In the genomic region with DNA sequence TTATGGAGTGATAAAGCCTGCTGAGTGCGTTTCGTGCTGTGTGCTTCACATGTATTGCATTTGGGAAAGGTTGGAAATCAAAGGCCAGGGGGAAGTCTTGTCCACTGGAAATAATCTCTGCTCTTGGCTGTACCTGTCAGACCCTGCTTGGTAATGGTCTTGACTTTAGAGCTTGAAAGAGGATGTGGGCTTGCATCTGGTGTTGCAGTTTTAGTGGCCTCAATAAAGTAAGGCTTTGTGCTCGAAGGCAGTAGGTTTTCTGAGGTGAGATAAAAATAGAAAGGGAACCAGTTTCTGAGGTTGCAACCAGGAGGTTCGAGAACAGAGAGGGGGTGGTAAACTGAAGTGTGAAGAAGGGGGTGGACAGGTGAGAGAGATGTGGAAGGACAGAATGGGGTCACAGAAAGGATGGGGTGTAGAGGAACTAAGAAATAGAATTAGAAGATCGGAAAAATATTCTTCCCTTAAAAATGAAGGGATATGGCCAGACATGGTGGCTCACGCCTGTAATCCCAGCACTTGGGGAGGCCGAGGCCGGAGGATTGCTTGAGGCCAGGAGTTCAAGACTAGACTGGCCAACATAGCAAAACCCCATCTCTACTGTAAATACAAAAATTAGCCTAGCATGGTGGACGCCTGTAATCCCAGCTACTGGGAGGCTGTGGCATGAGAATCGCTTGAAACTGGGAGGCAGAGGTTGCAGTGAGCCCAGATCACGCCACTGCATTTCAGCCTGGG, we compare ENCODE assay signal across 9 cellular contexts. TPM values are rescaled to one million over a fixed set of nuclear protein-coding genes. Genes with fewer than 3 reads are reported as not detected.
DNase-seq lines count a peak whose midpoint lies in the region; ATAC-seq and TF ChIP-seq lines count a peak whose summit lies in the region.
"Had no signal": no experiment of that assay in that cellular context is flagged by ENCODE, and none has a peak within 500 bp of the region (broad histone marks: within the 10 kb centered on the region; RNA-seq: fewer than 3 reads in every experiment).

No MANE protein-coding gene starts in this region.

- H3K4me1 ChIP-seq in Loucy (ENCODE audit: insufficient read depth, low read length, poor library complexity, severe bottlenecking): peaks cover 57% of the 10 kb centered on the region
- H3K4me1 ChIP-seq in body of pancreas: peaks cover 35% of the 10 kb centered on the region
- peaks cover 35% of the 10 kb centered on the region for H3K4me1 ChIP-seq in muscle layer of colon (ENCODE audit: insufficient read depth, low read length)

- H3K27ac ChIP-seq in body of pancreas (peak overlapping the region; percentile 91 to 96 (median 93)), muscle layer of colon (ENCODE audit: low read depth, low read length) (peak overlapping the region; percentile 100)

- no peak for TF ChIP-seq POLR2A in body of pancreas (IDR thresholded peaks at IDR 0.05)

- peak; percentile 46 for ATAC-seq in GM19395 (IDR thresholded peaks at IDR 0.05; ENCODE audit: unreplicated experiment)
- no peak for ATAC-seq in body of pancreas

- H3K36me3 ChIP-seq in Loucy (ENCODE audit: insufficient read depth, low read length) (no peaks in the 10 kb centered on the region), body of pancreas (replicated peaks in 1 of 2; ENCODE audit: insufficient read depth in 1 of 2, low read depth in 2 of 2) (no peaks in the 10 kb centered on the region), muscle layer of colon (ENCODE audit: insufficient read depth, low read length) (no peaks in the 10 kb centered on the region)

- no peaks in the 10 kb centered on the region for H3K9me2 ChIP-seq in Loucy (replicated peaks; ENCODE audit: low read depth, low read length)

- no peaks in the 10 kb centered on the region for H3K9me3 ChIP-seq in Loucy (ENCODE audit: insufficient read depth, low read depth, low read length)
- H3K9me3 ChIP-seq in body of pancreas: no peaks in the 10 kb centered on the region
- no peaks in the 10 kb centered on the region for H3K9me3 ChIP-seq in muscle layer of colon (ENCODE audit: low read length)

- H3K27me3 ChIP-seq in Loucy (ENCODE audit: insufficient read depth, low read length, poor library complexity, severe bottlenecking) (peaks cover 5% of the 10 kb centered on the region), body of pancreas (no peaks in the 10 kb centered on the region), muscle layer of colon (ENCODE audit: control insufficient read depth in 1 of 2, insufficient read depth in 2 of 2, low read length in 2 of 2) (no peaks in the 10 kb centered on the region)

- H3K9ac ChIP-seq in Loucy (ENCODE audit: low read depth, low read length, poor library complexity, severe bottlenecking) (peak overlapping the region; percentile 100), muscle layer of colon (ENCODE audit: low read length) (peak overlapping the region; percentile 34)

- H3K4me2 ChIP-seq in Loucy (ENCODE audit: low read depth, low read length, poor library complexity, severe bottlenecking): peak overlapping the region; percentile 98

- no peak for TF ChIP-seq CTCF in Loucy (conservative IDR thresholded peaks at IDR 0.05; ENCODE audit: low read length)
- no peak for TF ChIP-seq CTCF in body of pancreas (IDR thresholded peaks at IDR 0.05)

- peaks cover 56% of the 10 kb centered on the region for H4K20me1 ChIP-seq in Loucy (ENCODE audit: insufficient read depth, low read length, poor library complexity, severe bottlenecking)

- intact Hi-C loops in body of pancreas (cut with DNase I): no loop called here

- WGBS in body of pancreas, 2 donors: 65 to 72% methylated on average over 11 of the region's 11 CpGs

- H3K4me3 ChIP-seq in Loucy (ENCODE audit: low read length, poor library complexity, severe bottlenecking) (peak overlapping the region; percentile 100), body of pancreas (no peak overlapping the region), muscle layer of colon (ENCODE audit: low read depth in 1 of 2, low read length in 2 of 2) (peak overlapping the region; percentile 88 to 99)

- peaks cover 92% of the 10 kb centered on the region for H3K79me2 ChIP-seq in Loucy (ENCODE audit: insufficient read depth, low read length)

- no peak overlapping the region for H2AFZ ChIP-seq in Loucy (ENCODE audit: low read length)

- H3F3A ChIP-seq in Loucy (ENCODE audit: low read depth): 0 out of 2 replicates have a peak, but pooled peaks cover 10% of the 10 kb centered on the region

- DNase-seq in DMS79 treated with DMSO at 0.1 percent for 48 hours (lab: John Stamatoyannopoulos, UW) (peak; percentile 56), body of pancreas (no peak), DMS153 treated with DMSO at 0.1 percent for 48 hours (lab: John Stamatoyannopoulos, UW; ENCODE audit: unreplicated experiment) (no peak), NCI-H446 (lab: John Stamatoyannopoulos, UW) (no peak)
- DNase-seq in stimulated activated CD4-positive, alpha-beta T cell treated with anti-CD3 and anti-CD28 coated beads, Interleukin-4, amount 100 ng/mL, for 4 hours: no peak

RNA-seq across cellular contexts. Expression of a gene that starts 1.5 kb away (rescaled TPM):
- total RNA-seq in body of pancreas: 10 to 100 TPM; 15.6 to 27.0 TPM

RNA-seq across cellular contexts. Expression of a gene that starts 1.8 kb away (rescaled TPM):
- total RNA-seq in body of pancreas: 10 to 100 TPM; 40.2 to 76.8 TPM

RNA-seq across cellular contexts. Expression of a gene that starts 51.7 kb away (rescaled TPM):
- not detected for total RNA-seq in body of pancreas
- total RNA-seq: activated CD8-positive, alpha-beta memory T cell treated with anti-CD3 and anti-CD28 coated beads for 36 hours had no signal

Comparison
In these comparisons a context has a peak if more than half of its experiments do, and no peak if none do; other contexts are left out.
1. H3K4me3 ChIP-seq: peak in Loucy (single experiment) and muscle layer of colon (2 of 2); none in body of pancreas (0 of 2).